8 cellular contexts compared by ENCODE assay signal in the genomic region with DNA sequence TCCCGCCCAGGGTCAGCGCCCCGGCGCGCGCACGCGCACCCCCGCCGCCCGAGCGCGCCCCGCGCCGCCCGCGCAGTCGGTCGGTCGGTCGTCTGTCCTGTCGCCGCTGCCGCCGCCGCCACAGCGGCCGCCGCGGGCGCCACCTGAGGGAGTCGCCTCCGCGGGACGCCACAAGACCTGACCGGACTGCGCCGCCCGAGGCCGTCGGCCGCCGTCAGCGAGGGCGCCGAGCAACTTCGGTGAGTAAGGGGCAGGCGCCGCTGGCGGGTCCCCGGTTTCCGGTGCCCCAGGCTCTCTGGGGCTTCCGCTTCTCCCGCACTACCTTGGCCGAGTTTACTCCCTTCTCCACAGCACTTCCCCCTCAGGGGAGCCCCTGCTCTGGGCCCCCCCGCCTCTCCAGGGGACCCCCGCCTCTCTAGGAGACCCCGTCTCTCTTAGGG. TPM values are rescaled to one million over a fixed set of nuclear protein-coding genes. Genes with fewer than 3 reads are reported as not detected.
DNase-seq lines count a peak whose midpoint lies in the region; ATAC-seq and TF ChIP-seq lines count a peak whose summit lies in the region.

No MANE protein-coding gene starts in this region.

- no peak overlapping the region for H4K5ac ChIP-seq in mesendoderm (ENCODE audit: low read length)

- peak overlapping the region; percentile 91 for H3K9ac ChIP-seq in mesendoderm (ENCODE audit: low read length)

- H3K79me2 ChIP-seq in mesendoderm (ENCODE audit: control insufficient read depth, insufficient read depth, low read length) = peaks cover 26% of the 10 kb centered on the region

- 0% methylated on average over 3 to 59 of the region's 59 CpGs for WGBS in body of pancreas, 2 donors
- WGBS in mesendoderm (ENCODE audit: extremely low coverage, insufficient coverage, low lambda C conversion rate) = no CpG with 5 or more reads among the region's 59 CpGs

- no peaks in the 10 kb centered on the region for H3K27me3 Mint-ChIP-seq in stimulated activated naive CD8-positive, alpha-beta T cell treated with anti-CD3 and anti-CD28 coated beads, Interleukin-15, amount 100 ng/mL, for 72 hours

- H3K23ac ChIP-seq in mesendoderm (ENCODE audit: low read length) = no peak overlapping the region

- TF ChIP-seq CTCF in GM12865 (IDR thresholded peaks at IDR 0.05; ENCODE audit: insufficient read depth, low read depth, low read length, missing control alignments) = no peak
- TF ChIP-seq CTCF in body of pancreas (IDR thresholded peaks at IDR 0.05) = peak in 1 of 7 experiments; percentile 11

- peak overlapping the region; percentile 96 for H3K56ac ChIP-seq in mesendoderm (ENCODE audit: low read length)

- H2BK15ac ChIP-seq in mesendoderm (replicated peaks; ENCODE audit: low read depth) = no peak overlapping the region

- peak overlapping the region; percentile 85 for H3K4me2 ChIP-seq in mesendoderm (ENCODE audit: low read length)

- H3K36me3 ChIP-seq in body of pancreas (replicated peaks in 1 of 2; ENCODE audit: insufficient read depth in 1 of 2, low read depth in 2 of 2) (no peaks in the 10 kb centered on the region), mesendoderm (ENCODE audit: control insufficient read depth, insufficient read depth, low read length) (peaks cover 2% of the 10 kb centered on the region)

- H3K27ac ChIP-seq in body of pancreas = peak overlapping the region; percentile 76 to 85 (median 81)
- H3K27ac ChIP-seq in mesendoderm (ENCODE audit: low read depth, low read length) = peak overlapping the region; percentile 97

- H2BK120ac ChIP-seq in mesendoderm (ENCODE audit: low read depth, low read length) = no peak overlapping the region

- peaks cover 18% of the 10 kb centered on the region for H3K79me1 ChIP-seq in mesendoderm (ENCODE audit: low read length)

- H3K27me3 ChIP-seq in body of pancreas = no peaks in the 10 kb centered on the region
- H3K27me3 ChIP-seq in mesendoderm (ENCODE audit: insufficient read depth, low read length, poor library complexity) = no peaks in the 10 kb centered on the region

- H3K18ac ChIP-seq in mesendoderm (ENCODE audit: low read length) = peak overlapping the region; percentile 62

- H3K27ac Mint-ChIP-seq in stimulated activated naive CD8-positive, alpha-beta T cell treated with anti-CD3 and anti-CD28 coated beads, Interleukin-15, amount 100 ng/mL, for 72 hours = peak overlapping the region; percentile 97 to 98

- peak overlapping the region; percentile 3 for H4K8ac ChIP-seq in mesendoderm (ENCODE audit: low read depth, low read length)

- ATAC-seq in HG02571 (IDR thresholded peaks at IDR 0.05; ENCODE audit: unreplicated experiment) (peak; percentile 6), body of pancreas (no peak)
- ATAC-seq in stimulated activated naive CD8-positive, alpha-beta T cell treated with anti-CD3 and anti-CD28 coated beads, Interleukin-15, amount 100 ng/mL, for 72 hours = peak; percentile 54

- intact Hi-C loops in body of pancreas (cut with DNase I) = no loop called here

- peaks cover 76% of the 10 kb centered on the region for H3K4me1 Mint-ChIP-seq in stimulated activated naive CD8-positive, alpha-beta T cell treated with anti-CD3 and anti-CD28 coated beads, Interleukin-15, amount 100 ng/mL, for 72 hours

- peak overlapping the region; percentile 100 for H3K4me3 ChIP-seq in GM12865 (ENCODE audit: low read depth, low read length)
- H3K4me3 ChIP-seq in body of pancreas = peak overlapping the region; percentile 51 to 65
- peak overlapping the region; percentile 91 for H3K4me3 ChIP-seq in mesendoderm (ENCODE audit: low read length)

- no peaks in the 10 kb centered on the region for H3K9me3 ChIP-seq in body of pancreas

- no peaks in the 10 kb centered on the region for H3K9me3 Mint-ChIP-seq in stimulated activated naive CD8-positive, alpha-beta T cell treated with anti-CD3 and anti-CD28 coated beads, Interleukin-15, amount 100 ng/mL, for 72 hours

- H2BK5ac ChIP-seq in mesendoderm (ENCODE audit: low read length) = peak overlapping the region; percentile 7

- H3K4me3 Mint-ChIP-seq in stimulated activated naive CD8-positive, alpha-beta T cell treated with anti-CD3 and anti-CD28 coated beads, Interleukin-15, amount 100 ng/mL, for 72 hours = peak overlapping the region; percentile 96 to 99

- DNase-seq in GM12865 (ENCODE audit: low read depth) (no peak), body of pancreas (no peak), mesendoderm (peak; percentile 73), T1000 (lab: John Stamatoyannopoulos, UW) (no peak)
- peak in 1 of 2 donors; percentile 71 for DNase-seq in stimulated activated naive CD8-positive, alpha-beta T cell treated with anti-CD3 and anti-CD28 coated beads, Interleukin-15, amount 100 ng/mL, for 72 hours
- no peak for DNase-seq in activated effector memory CD4-positive, alpha-beta T cell treated with anti-CD3 and anti-CD28 coated beads, Interleukin-2, amount 50 U/mL, for 16 hours

- TF ChIP-seq POLR2A in body of pancreas (IDR thresholded peaks at IDR 0.05) = peak in 2 of 3 donors; percentile 21 to 37

- H3K4me1 ChIP-seq in body of pancreas = peaks cover 58% of the 10 kb centered on the region
- H3K4me1 ChIP-seq in mesendoderm (ENCODE audit: control insufficient read depth, low read depth, low read length) = peaks cover 3% of the 10 kb centered on the region

- no peak overlapping the region for H2AK5ac ChIP-seq in mesendoderm (ENCODE audit: low read length)

- H3K4ac ChIP-seq in mesendoderm (ENCODE audit: low read depth, low read length) = peak overlapping the region; percentile 58

TF ChIP-seq in PFSK-1, 5 proteins besides CTCF, POLR2A, EP300 and RAD21:
- TF ChIP-seq TAF1 (IDR thresholded peaks at IDR 0.05; ENCODE audit: borderline replicate concordance, insufficient read depth, low read length) (0 out of 2 replicates have a peak, but pooled peaks have one; percentile 50), SIN3A (IDR thresholded peaks at IDR 0.05; ENCODE audit: borderline replicate concordance, insufficient read depth, low read length) (no peak)

RNA-seq across cellular contexts. Expression of a gene that starts 19.6 kb away (rescaled TPM):
- 92.9 TPM for polyA plus RNA-seq in PFSK-1 (2012; ENCODE audit: insufficient read length, low read depth)
- 10 to 100 TPM; 30.0 to 35.8 TPM for total RNA-seq in body of pancreas
- polyA plus RNA-seq in mesendoderm (2013, experiment 1 of 2) = 125 TPM
- 121 TPM for polyA plus RNA-seq in mesendoderm (2013, experiment 2 of 2)
